In genomic region chr1:152166966-152167365, GRCh38 we compare ENCODE assay signal across 18 cellular contexts. TPM values are rescaled to one million over a fixed set of nuclear protein-coding genes. Genes with fewer than 3 reads are reported as not detected.
DNase-seq lines count a peak whose midpoint lies in the region; TF ChIP-seq lines count a peak whose summit lies in the region.
"Had no signal": no experiment of that assay in that cellular context is flagged by ENCODE, and none has a peak within 500 bp of the region (broad histone marks: within the 10 kb centered on the region; RNA-seq: fewer than 3 reads in every experiment).

No MANE protein-coding gene starts in this region.

- no peak overlapping the region for H3K4me3 Mint-ChIP-seq in CD14-positive monocyte
- H3K4me3 Mint-ChIP-seq: CD8-positive, alpha-beta memory T cell had no signal

- peaks cover 2 to 10% of the 10 kb centered on the region in 2 donors for H3K4me1 ChIP-seq in esophagus (ENCODE audit: control insufficient read depth in 2 of 2, insufficient read depth in 2 of 2, low read length in 1 of 2)
- peaks cover 63% of the 10 kb centered on the region for H3K4me1 ChIP-seq in suprapubic skin
- H3K4me1 ChIP-seq: BE2C, HAP-1 had no signal

- no peaks in the 10 kb centered on the region for H3K36me3 Mint-ChIP-seq in CD14-positive monocyte

- CTCF ChIA-PET in RWPE1 (lab: Yijun Ruan, JAX), result interaction anchor here (0.6 to 1.8 kb wide), 2 partner anchors 19 to 26 kb away, joined by 3 to 6 read pairs; no protein-coding TSS in a partner anchor

- H3K9me3 ChIP-seq in esophagus (ENCODE audit: control insufficient read depth in 2 of 2, insufficient read depth in 1 of 2, low read depth in 1 of 2, low read length in 1 of 2) (no peaks in the 10 kb centered on the region), suprapubic skin (no peaks in the 10 kb centered on the region)
- H3K9me3 ChIP-seq: BE2C, HAP-1 had no signal

- POLR2A ChIA-PET in RWPE1 (lab: Yijun Ruan, JAX; ENCODE audit: low non-redundant PET), result no interaction called here

- 36 to 50% methylated on average over 1 of the region's 1 CpG for WGBS in esophagus, 2 donors
- WGBS in suprapubic skin, result 30% methylated on average over 1 of the region's 1 CpG

- H3K27me3 ChIP-seq in esophagus (ENCODE audit: control insufficient read depth in 1 of 2, insufficient read depth in 2 of 2, low read length in 2 of 2), result no peaks in the 10 kb centered on the region
- H3K27me3 ChIP-seq in suprapubic skin, result no peaks in the 10 kb centered on the region
- H3K27me3 ChIP-seq: BE2C had no signal

- H3K36me3 ChIP-seq in esophagus (ENCODE audit: control insufficient read depth in 2 of 2, insufficient read depth in 2 of 2, low read length in 1 of 2) (no peaks in the 10 kb centered on the region), suprapubic skin (no peaks in the 10 kb centered on the region)
- H3K36me3 ChIP-seq: BE2C, HAP-1 had no signal

- TF ChIP-seq CTCF in CD14-positive monocyte (IDR thresholded peaks at IDR 0.05), result no peak
- TF ChIP-seq CTCF in RWPE1 (conservative IDR thresholded peaks at IDR 0.05; ENCODE audit: low read depth), result no peak
- TF ChIP-seq CTCF in suprapubic skin (IDR thresholded peaks at IDR 0.05), result no peak

- no peak for TF ChIP-seq EP300 in suprapubic skin (IDR thresholded peaks at IDR 0.05)

- H3K4me1 Mint-ChIP-seq in CD14-positive monocyte, result peaks cover 91% of the 10 kb centered on the region

- intact Hi-C loops in CD14-positive monocyte (cut with micrococcal nuclease), result loop anchor here in 1 of 2 donors (5.0 kb wide), 1 partner anchor 115 kb away; no protein-coding TSS in a partner anchor

- no peak for DNase-seq in CD14-positive monocyte (ENCODE audit: low spot score)
- no peak for DNase-seq in RWPE1 (ENCODE audit: low spot score)
- DNase-seq in suprapubic skin (ENCODE audit: low spot score in 2 of 2), result no peak
- no peak for DNase-seq in NCI-H510A treated with DMSO at 0.1 percent for 48 hours (lab: John Stamatoyannopoulos, UW)
- DNase-seq in activated effector memory CD4-positive, alpha-beta T cell treated with Interleukin-2 at 50 U/mL for 16 hours, result no peak
- no peak for DNase-seq in DMS53 treated with DMSO at 0.1 percent for 48 hours (lab: John Stamatoyannopoulos, UW; ENCODE audit: unreplicated experiment)
- DNase-seq: BE2C; CD8-positive, alpha-beta memory T cell; DND-41; NCI-H1417 treated with DMSO at 0.1 percent for 48 hours; NCI-H1930; NCI-H2171; NCI-H446 treated with DMSO at 0.1 percent for 48 hours; NCI-H748 treated with DMSO at 0.1 percent for 48 hours had no signal

- H3K27ac ChIP-seq in RWPE1 (peak overlapping the region; percentile 89), esophagus (ENCODE audit: low read depth in 2 of 2, low read length in 1 of 2) (peak overlapping the region; percentile 75 to 93), suprapubic skin (peak overlapping the region; percentile 69)

- no peaks in the 10 kb centered on the region for H3K9me3 Mint-ChIP-seq in CD14-positive monocyte
- H3K9me3 Mint-ChIP-seq: CD8-positive, alpha-beta memory T cell had no signal

- TF ChIP-seq POLR2A in suprapubic skin (IDR thresholded peaks at IDR 0.05), result no peak

- H3K27ac Mint-ChIP-seq in CD14-positive monocyte, result peak overlapping the region in 4 of 7 donors; percentile 4 to 22 (median 7)

- H3K27me3 Mint-ChIP-seq in CD14-positive monocyte (ENCODE audit: low read depth in 3 of 3), result peaks cover 0 to 4% (median 2%) of the 10 kb centered on the region in 3 donors

- no peak overlapping the region for H3K4me3 ChIP-seq in esophagus (ENCODE audit: low read depth in 1 of 2, low read length in 2 of 2)
- no peak overlapping the region for H3K4me3 ChIP-seq in suprapubic skin
- H3K4me3 ChIP-seq: HAP-1 had no signal

RNA-seq across cellular contexts. Expression of gene RPTN, which starts 7.9 kb away (rescaled TPM):
- polyA plus RNA-seq in CD14-positive monocyte, result not detected
- 1 to 10 TPM in 1 of 2 donors, under 1 TPM in 1; 0.20 to 1.3 TPM for polyA plus RNA-seq in esophagus
- total RNA-seq in suprapubic skin, result 10 to 100 TPM in 3 of 4 donors, 1 to 10 TPM in 1; 9.0 to 40.3 (median 18.2) TPM
- total RNA-seq: CD8-positive, alpha-beta memory T cell; SK-MEL-5 had no signal
- polyA plus RNA-seq: AG04450; CD8-positive, alpha-beta memory T cell had no signal

RNA-seq across cellular contexts. Expression of gene TCHH, which starts 51.7 kb away (rescaled TPM):
- polyA plus RNA-seq in CD14-positive monocyte (not detected), esophagus (under 1 TPM; 0.13 to 0.33 TPM)
- total RNA-seq in suprapubic skin, result 10 to 100 TPM in 3 of 4 donors, 1 to 10 TPM in 1; 7.0 to 71.9 (median 37.2) TPM
- polyA plus RNA-seq: AG04450; CD8-positive, alpha-beta memory T cell had no signal

RNA-seq across cellular contexts. Expression of gene HRNR, which starts 57.0 kb away (rescaled TPM):
- polyA plus RNA-seq in CD14-positive monocyte (not detected), esophagus (under 1 TPM; 0.01 to 0.08 TPM)
- total RNA-seq in suprapubic skin, result not detected
- total RNA-seq: CD8-positive, alpha-beta memory T cell; SK-MEL-5 had no signal
- polyA plus RNA-seq: AG04450; CD8-positive, alpha-beta memory T cell had no signal
